Comparison of ENCODE assay signal across 12 cellular contexts in genomic region chr12:89383235-89384049, GRCh38. TPM values are rescaled to one million over a fixed set of nuclear protein-coding genes. Genes with fewer than 3 reads are reported as not detected.
A peak's percentile ranks its signal among the peaks of the same experiment; 100 is the strongest.
DNase-seq lines count a peak whose midpoint lies in the region; ATAC-seq and TF ChIP-seq lines count a peak whose summit lies in the region.
"Had no signal": no experiment of that assay in that cellular context is flagged by ENCODE, and none has a peak within 500 bp of the region (broad histone marks: within the 10 kb centered on the region; RNA-seq: fewer than 3 reads in every experiment).

No MANE protein-coding gene starts in this region.

- H3K79me1 ChIP-seq in IMR-90 (ENCODE audit: low read depth in 1 of 2, low read length in 2 of 2) = peaks cover 0 to 3% of the 10 kb centered on the region in 2 experiments; a peak in 1 of 4 replicates

- CTCF ChIA-PET in IMR-90 (lab: Yijun Ruan, JAX) = interaction anchor here (1.5 kb wide), 1 partner anchor 75 kb away, joined by 6 read pairs; no protein-coding TSS in a partner anchor

- peak overlapping the region; percentile 90 for H3K4ac ChIP-seq in IMR-90 (ENCODE audit: low read depth, low read length)

- H3K18ac ChIP-seq in IMR-90 (ENCODE audit: low read depth, low read length) = peak overlapping the region; percentile 82

- in situ Hi-C loops in IMR-90 (cut with MboI; ENCODE audit: low sequenced_read_pairs) = no loop called here

- peak overlapping the region; percentile 56 to 86 for H4K8ac ChIP-seq in IMR-90 (ENCODE audit: low read depth in 2 of 2, low read length in 2 of 2)

- H3K27me3 Mint-ChIP-seq in effector memory CD8-positive, alpha-beta T cell = no peaks in the 10 kb centered on the region

- H2BK15ac ChIP-seq in IMR-90 (ENCODE audit: low read depth, low read length) = peak overlapping the region; percentile 54; the same call in 2 of the 3 replicates

- no peaks in the 10 kb centered on the region for H3K36me3 Mint-ChIP-seq in effector memory CD8-positive, alpha-beta T cell (ENCODE audit: insufficient read depth)

- peak overlapping the region; percentile 92 for H3K14ac ChIP-seq in IMR-90 (replicated peaks; ENCODE audit: low read depth, low read length)

- H2BK20ac ChIP-seq in IMR-90 (ENCODE audit: low read depth, low read length) = peak overlapping the region; percentile 65

- H3K4me3 ChIP-seq in IMR-90 (ENCODE audit: insufficient read depth, low read depth, low read length) = no peak overlapping the region
- H3K4me3 ChIP-seq in suprapubic skin = peak overlapping the region; percentile 10
- H3K4me3 ChIP-seq: HAP-1 had no signal

- H2AK9ac ChIP-seq in IMR-90 (replicated peaks; ENCODE audit: low read depth, low read length, poor library complexity) = peak overlapping the region; percentile 95

- 0 out of 2 replicates have a peak, but pooled peaks have one; percentile 12 for ATAC-seq in IMR-90 (ENCODE audit: low read depth)
- ATAC-seq in left colon = peak; percentile 34
- ATAC-seq in effector memory CD8-positive, alpha-beta T cell (replicated peaks) = no peak
- no peak for ATAC-seq in HG03469 (IDR thresholded peaks at IDR 0.05; ENCODE audit: unreplicated experiment)
- ATAC-seq: stimulated activated naive CD8-positive, alpha-beta T cell treated with anti-CD3 and anti-CD28 coated beads, Interleukin-15, Interleukin-2, amounts not matched to agents 100 U/mL and 50 U/mL, for 24 hours had no signal

- peak overlapping the region; percentile 80 for H4K91ac ChIP-seq in IMR-90 (ENCODE audit: insufficient read depth, low read depth, low read length)

- H4K5ac ChIP-seq in IMR-90 (ENCODE audit: low read depth, low read length) = peak overlapping the region; percentile 80

- peak overlapping the region; percentile 55; the same call in 1 of the 2 replicates for H3K56ac ChIP-seq in IMR-90 (ENCODE audit: extremely low read depth, insufficient read depth, low read length)

- TF ChIP-seq EP300 in suprapubic skin (IDR thresholded peaks at IDR 0.05) = no peak

- peak overlapping the region; percentile 86 for H2AFZ ChIP-seq in IMR-90 (replicated peaks; ENCODE audit: low read length, poor library complexity)

- H3K9me3 Mint-ChIP-seq in effector memory CD8-positive, alpha-beta T cell = no peaks in the 10 kb centered on the region

- intact Hi-C loops in IMR-90 (cut with micrococcal nuclease) (loop anchor here (2.0 kb wide), 1 partner anchor 69 kb away; no protein-coding TSS in a partner anchor), left colon (cut with DNase I, micrococcal nuclease) (no loop called here)

- no peak for TF ChIP-seq RAD21 in IMR-90 (IDR thresholded peaks at IDR 0.05; ENCODE audit: low read length)

- TF ChIP-seq POLR2A in IMR-90 (IDR thresholded peaks at IDR 0.05; ENCODE audit: low read depth, low read length) (no peak), suprapubic skin (IDR thresholded peaks at IDR 0.05) (no peak)

- H3K27ac ChIP-seq in IMR-90 (ENCODE audit: insufficient read depth, low read length) (peak overlapping the region; percentile 88), suprapubic skin (peak overlapping the region; percentile 73)

- DNase-seq in IMR-90 (peak; percentile 47), amniotic epithelial cell (ENCODE audit: low read depth) (peak; percentile 55), left colon (peak in 1 of 2 donors; percentile 27), suprapubic skin (ENCODE audit: low spot score in 2 of 2) (no peak), OCI-M2 (lab: John Stamatoyannopoulos, UW; ENCODE audit: unreplicated experiment) (no peak), superior temporal gyrus (ENCODE audit: extremely low spot score) (no peak)
- DNase-seq in effector memory CD8-positive, alpha-beta T cell = no peak
- DNase-seq: activated gamma-delta T cell treated with Interleukin-2 at 50 U/mL for 16 hours; glutamatergic neuron; stimulated activated naive CD8-positive, alpha-beta T cell treated with anti-CD3 and anti-CD28 coated beads, Interleukin-15, Interleukin-2, amounts not matched to agents 100 U/mL and 50 U/mL, for 24 hours had no signal

- peaks cover 0 to 3% of the 10 kb centered on the region in 2 donors for H3K4me1 Mint-ChIP-seq in effector memory CD8-positive, alpha-beta T cell (ENCODE audit: low read depth in 2 of 2)

- H4K20me1 ChIP-seq in IMR-90 (ENCODE audit: insufficient read depth, low read length) = no peaks in the 10 kb centered on the region

- BruUV-seq in IMR-90 (replicated peaks; lab: Mats Ljungman, UMichigan) = no TSS peak

- H3K9me3 ChIP-seq in IMR-90 (ENCODE audit: control insufficient read depth, insufficient read depth, low read length) (no peaks in the 10 kb centered on the region), suprapubic skin (no peaks in the 10 kb centered on the region)
- H3K9me3 ChIP-seq: HAP-1 had no signal

- H3K27ac Mint-ChIP-seq in effector memory CD8-positive, alpha-beta T cell = no peak overlapping the region

- no peak overlapping the region for H3K4me3 Mint-ChIP-seq in effector memory CD8-positive, alpha-beta T cell

- no peak for TF ChIP-seq CTCF in IMR-90 (conservative IDR thresholded peaks at IDR 0.05; ENCODE audit: low read depth, low read length)
- no peak for TF ChIP-seq CTCF in suprapubic skin (IDR thresholded peaks at IDR 0.05)

- H2BK5ac ChIP-seq in IMR-90 (ENCODE audit: low read depth, low read length, poor library complexity, severe bottlenecking) = peak overlapping the region; percentile 89

- WGBS in IMR-90 (ENCODE audit: extremely low coverage in 2 of 2, insufficient read length in 1 of 2), 2 experiments = no CpG with 5 or more reads among the region's 6 CpGs
- 42% methylated on average over 6 of the region's 6 CpGs for WGBS in suprapubic skin

- H3K23ac ChIP-seq in IMR-90 (ENCODE audit: low read depth, low read length) = peak overlapping the region; percentile 55; the same call in 1 of the 2 replicates

- peaks cover 6% of the 10 kb centered on the region for H3K9me1 ChIP-seq in IMR-90 (ENCODE audit: insufficient read depth, low read length)

- H3K4me1 ChIP-seq in IMR-90 (ENCODE audit: control insufficient read depth, insufficient read depth, low read length) (peaks cover 12% of the 10 kb centered on the region), suprapubic skin (peaks cover 33% of the 10 kb centered on the region)
- H3K4me1 ChIP-seq: HAP-1 had no signal

- dilution Hi-C loops in IMR-90 (cut with HindIII; ENCODE audit: low sequenced_read_pairs, unreplicated experiment) = no loop called here

- H3K36me3 ChIP-seq in IMR-90 (ENCODE audit: control insufficient read depth, insufficient read depth, low read length) = no peaks in the 10 kb centered on the region
- no peaks in the 10 kb centered on the region for H3K36me3 ChIP-seq in suprapubic skin
- H3K36me3 ChIP-seq: HAP-1 had no signal

- POLR2A ChIA-PET in IMR-90 (lab: Charles Lee; ENCODE audit: unreplicated experiment) = interaction anchor here (0.7 to 2.0 kb wide), 4 partner anchors 29 to 68 kb away, joined by 3 to 8 read pairs (median 4); no protein-coding TSS in a partner anchor

- H3K4me2 ChIP-seq in IMR-90 (ENCODE audit: low read depth, low read length) = no peak overlapping the region; the same call in 1 of the 2 replicates

- H3K9ac ChIP-seq in IMR-90 (ENCODE audit: low read depth, low read length) = peak overlapping the region; percentile 30

- peak overlapping the region; percentile 82 for H2AK5ac ChIP-seq in IMR-90 (ENCODE audit: low read depth, low read length)

- H3K27me3 ChIP-seq in IMR-90 (ENCODE audit: control insufficient read depth, insufficient read depth, low read length) = no peaks in the 10 kb centered on the region
- H3K27me3 ChIP-seq in suprapubic skin = no peaks in the 10 kb centered on the region

- peak overlapping the region; percentile 91 for H2BK120ac ChIP-seq in IMR-90 (ENCODE audit: low read depth, low read length)

TF ChIP-seq in IMR-90, 13 proteins besides CTCF, POLR2A, EP300 and RAD21:
- no peak for TF ChIP-seq MAZ (IDR thresholded peaks at IDR 0.05; ENCODE audit: borderline replicate concordance, low read depth, low read length)
- TF ChIP-seq USF2 (IDR thresholded peaks at IDR 0.05; ENCODE audit: low read depth, low read length) = no peak
- peak; percentile 68 for TF ChIP-seq CEBPB (IDR thresholded peaks at IDR 0.05; ENCODE audit: low read depth, low read length)
- no peak for TF ChIP-seq FOS (IDR thresholded peaks at IDR 0.05; ENCODE audit: low read depth, low read length)
- no peak for TF ChIP-seq MAFK (IDR thresholded peaks at IDR 0.05; ENCODE audit: low read depth, low read length)

RNA-seq across cellular contexts. Expression of gene DUSP6, which starts 31.1 kb away (rescaled TPM):
- total RNA-seq in IMR-90 (2012; rRNA removed) (70.1 and 78.6 TPM in 2 replicates), left colon (10 to 100 TPM; 58.8 to 82.3 TPM), suprapubic skin (10 to 100 TPM; 50.8 to 69.2 (median 59.7) TPM)
- 38.5 and 59.0 TPM in 2 replicates for polyA plus RNA-seq in IMR-90 (2012; rRNA removed)
- polyA plus RNA-seq in IMR-90 (2012; cell fraction: cytosol; rRNA removed) = 16.4 and 21.0 TPM in 2 replicates
- 213 and 221 TPM in 2 replicates for polyA plus RNA-seq in IMR-90 (2012; cell fraction: nucleus; rRNA removed; ENCODE audit: low replicate concordance)

Comparison
In these comparisons a context has a peak if more than half of its experiments do, and no peak if none do; other contexts are left out.
1. ATAC-seq: peak in IMR-90 (single experiment) and left colon (single experiment); none in effector memory CD8-positive, alpha-beta T cell (single experiment) and HG03469 (single experiment).
2. DNase-seq: peak in IMR-90 (single experiment) and amniotic epithelial cell (single experiment); none in suprapubic skin (0 of 2), OCI-M2 (single experiment), superior temporal gyrus (single experiment) and effector memory CD8-positive, alpha-beta T cell (0 of 3).